In genomic region chr16:50050802-50051201, GRCh38 we compare ENCODE assay signal across 18 cellular contexts.
"Had no signal": no experiment of that assay in that cellular context is flagged by ENCODE, and none has a peak within 500 bp of the region (broad histone marks: within the 10 kb centered on the region; RNA-seq: fewer than 3 reads in every experiment).

No MANE protein-coding gene starts in this region.

- H3K27ac Mint-ChIP-seq: activated naive CD4-positive, alpha-beta T cell treated with anti-CD3 and anti-CD28 coated beads for 36 hours; natural killer cell; stimulated activated memory B cell treated with anti-CD40 and anti-IgM and Interleukin-4, amounts not matched to agents 10 μg/mL and 1 μg/mL and 100 μg/mL, for 72 hours had no signal

- H3K4me3 Mint-ChIP-seq: activated naive CD4-positive, alpha-beta T cell treated with anti-CD3 and anti-CD28 coated beads for 36 hours; activated T-cell treated with anti-CD3 and anti-CD28 coated beads, Interleukin-2, amount 50 U/mL, for 4 hours; central memory CD8-positive, alpha-beta T cell; natural killer cell; stimulated activated memory B cell treated with anti-CD40 and anti-IgM and Interleukin-4, amounts not matched to agents 10 μg/mL and 1 μg/mL and 100 μg/mL, for 72 hours had no signal

- DNase-seq: activated CD4-positive, alpha-beta T cell treated with anti-CD3 and anti-CD28 coated beads, Interleukin-2, amount 50 U/mL, for 1 hour; activated CD4-positive, CD25-positive, alpha-beta regulatory T cell treated with anti-CD3 and anti-CD28 coated beads, Interleukin-2, amount 50 U/mL, for 72 hours; activated CD8-positive, alpha-beta memory T cell treated with anti-CD3 and anti-CD28 coated beads, Interleukin-2, amount 50 U/mL, for 4 hours; activated naive CD4-positive, alpha-beta T cell treated with anti-CD3 and anti-CD28 coated beads for 36 hours; activated T-cell treated with anti-CD3 and anti-CD28 coated beads, Interleukin-2, amount 50 U/mL, for 4 hours; anterior cingulate cortex; colonic mucosa; hypothalamus; lower lobe of right lung; natural killer cell; stimulated activated CD4-positive, alpha-beta T cell treated with anti-CD3 and anti-CD28 coated beads, Interleukin-4, amount 100 ng/mL, for 4 hours; T-helper 2 cell; testis; upper lobe of left lung had no signal

- ATAC-seq: activated T-cell treated with anti-CD3 and anti-CD28 coated beads, Interleukin-2, amount 50 U/mL, for 4 hours; lower lobe of right lung; natural killer cell; sciatic nerve; stimulated activated memory B cell treated with anti-CD40 and anti-IgM and Interleukin-4, amounts not matched to agents 10 μg/mL and 1 μg/mL and 100 μg/mL, for 72 hours had no signal

- H3K9me3 Mint-ChIP-seq: natural killer cell had no signal

- H3K36me3 Mint-ChIP-seq: stimulated activated memory B cell treated with anti-CD40 and anti-IgM and Interleukin-4, amounts not matched to agents 10 μg/mL and 1 μg/mL and 100 μg/mL, for 72 hours had no signal

- H3K4me3 ChIP-seq: colonic mucosa, lower lobe of right lung, smooth muscle cell, testis, upper lobe of left lung had no signal

- H3K4me1 Mint-ChIP-seq: central memory CD8-positive, alpha-beta T cell; natural killer cell; stimulated activated memory B cell treated with anti-CD40 and anti-IgM and Interleukin-4, amounts not matched to agents 10 μg/mL and 1 μg/mL and 100 μg/mL, for 72 hours had no signal
